8 cellular contexts compared by ENCODE assay signal in genomic region chr11:68839953-68840641, GRCh38. TPM values are rescaled to one million over a fixed set of nuclear protein-coding genes. Genes with fewer than 3 reads are reported as not detected.
DNase-seq lines count a peak whose midpoint lies in the region; ATAC-seq, FAIRE-seq and TF ChIP-seq lines count a peak whose summit lies in the region.

No MANE protein-coding gene starts in this region.

- H3K27ac Mint-ChIP-seq in astrocyte (ENCODE audit: unreplicated experiment) = peak overlapping the region; percentile 69

- no peaks in the 10 kb centered on the region for H3K9me3 ChIP-seq in astrocyte (ENCODE audit: insufficient read depth, low read depth, low read length)

- FAIRE-seq in astrocyte (lab: Jason Lieb, UNC) = no peak

- TF ChIP-seq CTCF in GM13977 (IDR thresholded peaks at IDR 0.05; ENCODE audit: extremely low read depth, insufficient read depth, missing control alignments) (no peak), astrocyte (IDR thresholded peaks at IDR 0.05; ENCODE audit: insufficient read depth, low read depth, low read length) (no peak)

- H3K27me3 ChIP-seq in astrocyte (ENCODE audit: insufficient read depth, low read length) = peaks cover 23% of the 10 kb centered on the region

- peaks cover 6% of the 10 kb centered on the region for H4K20me1 ChIP-seq in astrocyte (ENCODE audit: insufficient read depth, low read length)

- H3K27me3 Mint-ChIP-seq in astrocyte (ENCODE audit: low read depth, unreplicated experiment) = peaks cover 44% of the 10 kb centered on the region

- H3K4me1 Mint-ChIP-seq in astrocyte (ENCODE audit: low read depth, unreplicated experiment) = peaks cover 7% of the 10 kb centered on the region

- peak overlapping the region; percentile 57 for H3K9ac ChIP-seq in astrocyte (ENCODE audit: low read length)

- in situ Hi-C loops in GM13977 (cut with MboI; ENCODE audit: low pct_unique_long_range_greater_than_20kb, low sequenced_read_pairs, unreplicated experiment) = no loop called here

- DNase-seq in A172 (ENCODE audit: low spot score) (peak; percentile 7), GM13977 (ENCODE audit: low spot score) (peak; percentile 59), NCI-H526 (lab: John Stamatoyannopoulos, UW) (peak; percentile 61 to 68), astrocyte (ENCODE audit: low read depth) (no peak), left colon (peak in 1 of 2 donors; percentile 46), superior temporal gyrus (ENCODE audit: extremely low spot score) (peak; percentile 61), HuH-7 (ENCODE audit: low spot score) (no peak)

- ATAC-seq in left colon (peak; percentile 1), GM18502 (IDR thresholded peaks at IDR 0.05; ENCODE audit: poor library complexity, unreplicated experiment) (no peak)

- peaks cover 5% of the 10 kb centered on the region for H3K79me2 ChIP-seq in astrocyte (ENCODE audit: insufficient read depth, low read length)

- intact Hi-C loops in left colon (cut with DNase I, micrococcal nuclease) = no loop called here

- H3K4me3 Mint-ChIP-seq in astrocyte (ENCODE audit: unreplicated experiment) = peak overlapping the region; percentile 76

- peak overlapping the region; percentile 45 for H3K4me3 ChIP-seq in astrocyte (ENCODE audit: insufficient read depth, low read depth, low read length)

- H2AFZ ChIP-seq in astrocyte (ENCODE audit: low read depth, low read length) = peak overlapping the region; percentile 71

- H3K9me3 Mint-ChIP-seq in astrocyte (ENCODE audit: unreplicated experiment) = no peaks in the 10 kb centered on the region

- H3K4me2 ChIP-seq in astrocyte (ENCODE audit: low read length) = peak overlapping the region; percentile 84

- H3K27ac ChIP-seq in astrocyte (ENCODE audit: low read depth, low read length) = no peak overlapping the region

- no peaks in the 10 kb centered on the region for H3K36me3 ChIP-seq in astrocyte (ENCODE audit: insufficient read depth, low read length)

- peaks cover 35% of the 10 kb centered on the region for H3K4me1 ChIP-seq in astrocyte (ENCODE audit: insufficient read depth, low read length)

- H3K36me3 Mint-ChIP-seq in astrocyte (ENCODE audit: low read depth, unreplicated experiment) = no peaks in the 10 kb centered on the region

RNA-seq across cellular contexts. Expression of gene CPT1A, which starts 1.6 kb away (rescaled TPM):
- total RNA-seq in A172 (2014; rRNA removed; shearing (Covaris generic)) = 8.0 and 13.1 TPM in 2 replicates
- total RNA-seq in astrocyte (2.3 and 2.8 TPM in 2 replicates), left colon (100 to 1,000 TPM; 149 to 261 TPM)

Comparison
In these comparisons a context has a peak if more than half of its experiments do, and no peak if none do; other contexts are left out.
1. DNase-seq: peak in A172 (single experiment), GM13977 (single experiment), NCI-H526 (2 of 2) and superior temporal gyrus (single experiment); none in astrocyte (single experiment) and HuH-7 (single experiment).
2. RNA of gene CPT1A, which starts 1.6 kb away (total RNA-seq): 149 to 261 TPM in left colon; 8.0 to 13.1 TPM in A172 and 2.3 to 2.8 TPM in astrocyte; every median in the first group is over 10 times any median in the second.